Comparison of ENCODE assay signal across 16 cellular contexts in the genomic region with DNA sequence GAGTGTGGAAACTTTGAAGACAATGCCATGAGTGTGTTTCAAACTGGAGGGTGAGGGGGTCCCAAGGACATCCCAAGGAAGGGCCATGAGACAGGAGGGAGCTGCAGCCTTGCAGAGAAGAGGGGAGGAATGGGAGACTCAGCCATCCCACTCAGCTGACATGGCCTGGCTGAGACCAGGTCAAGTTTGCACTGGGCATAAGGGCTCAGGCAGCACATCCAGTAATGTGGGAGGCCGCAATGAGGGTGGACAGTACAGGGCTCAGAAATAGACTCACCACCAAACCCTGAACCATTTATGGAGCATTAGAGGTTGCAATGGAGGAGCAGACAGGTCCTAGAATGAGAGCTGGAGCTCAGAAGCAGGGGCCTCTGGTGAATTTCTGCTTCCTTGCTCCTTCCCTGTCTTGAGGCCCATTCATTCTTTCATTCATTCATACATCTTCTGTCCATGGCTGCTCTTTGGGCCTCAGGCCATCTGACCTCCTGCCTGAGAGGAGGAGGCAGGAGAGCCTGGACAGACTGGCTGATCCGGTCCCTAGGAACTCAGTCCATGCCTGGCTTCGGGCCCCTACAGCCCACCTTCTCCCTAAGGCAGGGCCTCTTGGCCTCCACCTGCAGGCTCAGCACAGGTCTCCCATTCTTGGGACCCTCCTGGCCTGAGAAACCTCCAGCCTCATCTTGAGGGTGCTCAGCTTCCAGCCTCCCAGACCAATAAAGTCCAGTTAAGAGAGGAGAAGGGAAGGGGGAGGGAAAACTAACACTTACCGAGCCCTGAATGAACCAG.
A peak's percentile ranks its signal among the peaks of the same experiment; 100 is the strongest.
DNase-seq lines count a peak whose midpoint lies in the region; ATAC-seq and TF ChIP-seq lines count a peak whose summit lies in the region.
"Had no signal": no experiment of that assay in that cellular context is flagged by ENCODE, and none has a peak within 500 bp of the region (broad histone marks: within the 10 kb centered on the region; RNA-seq: fewer than 3 reads in every experiment).

No MANE protein-coding gene starts in this region.

- no peaks in the 10 kb centered on the region for H3K4me1 ChIP-seq in osteoblast (ENCODE audit: insufficient read depth, low read length)

- ATAC-seq in activated CD8-positive, alpha-beta memory T cell treated with anti-CD3 and anti-CD28 coated beads, Interleukin-2, amount 10 ng/mL, durations not matched to agents 7 days and 5 days: no peak
- ATAC-seq: GM12878 had no signal

- no peaks in the 10 kb centered on the region for H3K9me3 Mint-ChIP-seq in activated CD8-positive, alpha-beta memory T cell treated with anti-CD3 and anti-CD28 coated beads, Interleukin-2, amount 10 ng/mL, durations not matched to agents 7 days and 5 days (ENCODE audit: low read depth)

- no peaks in the 10 kb centered on the region for H3K36me3 Mint-ChIP-seq in activated CD8-positive, alpha-beta memory T cell treated with anti-CD3 and anti-CD28 coated beads, Interleukin-2, amount 10 ng/mL, durations not matched to agents 7 days and 5 days

- no peak overlapping the region for H3K27ac Mint-ChIP-seq in activated CD8-positive, alpha-beta memory T cell treated with anti-CD3 and anti-CD28 coated beads, Interleukin-2, amount 10 ng/mL, durations not matched to agents 7 days and 5 days

- DNase-seq in activated effector memory CD4-positive, alpha-beta T cell treated with anti-CD3 and anti-CD28 coated beads, Interleukin-2, amount 50 U/mL, for 16 hours: peak; percentile 44
- DNase-seq in activated effector memory CD4-positive, alpha-beta T cell treated with Interleukin-2 at 50 U/mL for 16 hours: no peak
- peak; percentile 25 for DNase-seq in activated CD8-positive, alpha-beta memory T cell treated with anti-CD3 and anti-CD28 coated beads, Interleukin-2, amount 10 ng/mL, durations not matched to agents 7 days and 5 days
- DNase-seq in osteoblast (ENCODE audit: insufficient read length, low spot score, missing footprints) (peak; percentile 47), ureter (ENCODE audit: low spot score) (peak; percentile 20), amniotic stem cell (lab: John Stamatoyannopoulos, UW) (no peak), NCI-H2171 treated with DMSO at 0.1 percent for 48 hours (lab: John Stamatoyannopoulos, UW) (no peak), NCI-H2107 (lab: John Stamatoyannopoulos, UW) (no peak)
- DNase-seq: DND-41, GDM1, HCEC 1CT, NCI-H187, NCI-H446 treated with DMSO at 0.1 percent for 48 hours, NCI-H748 treated with DMSO at 0.1 percent for 48 hours had no signal

- no peak overlapping the region for H2AFZ ChIP-seq in osteoblast (ENCODE audit: low read length)

- CTCF ChIA-PET in activated CD8-positive, alpha-beta memory T cell treated with anti-CD3 and anti-CD28 coated beads, Interleukin-2, amount 10 ng/mL, durations not matched to agents 7 days and 5 days (lab: Charles Lee): no interaction called here

- H3K27me3 ChIP-seq in osteoblast (ENCODE audit: insufficient read depth, low read length): peaks cover 19% of the 10 kb centered on the region

- no peaks in the 10 kb centered on the region for H3K36me3 ChIP-seq in osteoblast (ENCODE audit: insufficient read depth, low read length)
- H3K36me3 ChIP-seq: BLaER1 had no signal

- H3K9me3 ChIP-seq in osteoblast (ENCODE audit: low read depth, low read length): no peaks in the 10 kb centered on the region

- no peak overlapping the region for H3K27ac ChIP-seq in osteoblast (ENCODE audit: low read depth, low read length)
- H3K27ac ChIP-seq: BLaER1 had no signal

- no peak overlapping the region for H3K4me2 ChIP-seq in osteoblast (ENCODE audit: insufficient read depth, low read length)
- H3K4me2 ChIP-seq: BLaER1 had no signal

- H3K4me1 Mint-ChIP-seq in activated CD8-positive, alpha-beta memory T cell treated with anti-CD3 and anti-CD28 coated beads, Interleukin-2, amount 10 ng/mL, durations not matched to agents 7 days and 5 days: peaks cover 11% of the 10 kb centered on the region

- H3K27me3 Mint-ChIP-seq in activated CD8-positive, alpha-beta memory T cell treated with anti-CD3 and anti-CD28 coated beads, Interleukin-2, amount 10 ng/mL, durations not matched to agents 7 days and 5 days: peaks cover 7% of the 10 kb centered on the region

- TF ChIP-seq CTCF in osteoblast (IDR thresholded peaks at IDR 0.05; ENCODE audit: extremely low read depth, low read depth, low read length): no peak

- no peaks in the 10 kb centered on the region for H3K79me2 ChIP-seq in osteoblast (ENCODE audit: insufficient read depth, low read length)

- no peak overlapping the region for H3K4me3 Mint-ChIP-seq in activated CD8-positive, alpha-beta memory T cell treated with anti-CD3 and anti-CD28 coated beads, Interleukin-2, amount 10 ng/mL, durations not matched to agents 7 days and 5 days

- no peak overlapping the region for H3K4me3 ChIP-seq in osteoblast (ENCODE audit: insufficient read depth, low read length)
- H3K4me3 ChIP-seq: BLaER1, GM12878 had no signal

- H4K20me1 ChIP-seq in osteoblast (ENCODE audit: insufficient read depth, low read length): no peaks in the 10 kb centered on the region
- H4K20me1 ChIP-seq: BLaER1 had no signal

Comparison
In these comparisons a context has a peak if more than half of its experiments do, and no peak if none do; other contexts are left out.
1. DNase-seq: peak in activated effector memory CD4-positive, alpha-beta T cell treated with anti-CD3 and anti-CD28 coated beads, Interleukin-2, amount 50 U/mL, for 16 hours (single experiment), activated CD8-positive, alpha-beta memory T cell treated with anti-CD3 and anti-CD28 coated beads, Interleukin-2, amount 10 ng/mL, durations not matched to agents 7 days and 5 days (single experiment), osteoblast (single experiment) and ureter (single experiment); none in activated effector memory CD4-positive, alpha-beta T cell treated with Interleukin-2 at 50 U/mL for 16 hours (single experiment), amniotic stem cell (single experiment), NCI-H2171 treated with DMSO at 0.1 percent for 48 hours (single experiment) and NCI-H2107 (single experiment).